21 cellular contexts compared by ENCODE assay signal in genomic region chr16:53689636-53690035, GRCh38.
"Had no signal": no experiment of that assay in that cellular context is flagged by ENCODE, and none has a peak within 500 bp of the region (broad histone marks: within the 10 kb centered on the region; RNA-seq: fewer than 3 reads in every experiment).

No MANE protein-coding gene starts in this region.

- DNase-seq: activated CD4-positive, CD25-positive, alpha-beta regulatory T cell treated with anti-CD3 and anti-CD28 coated beads, Interleukin-2, amount 50 U/mL, for 72 hours; activated CD8-positive, alpha-beta memory T cell treated with anti-CD3 and anti-CD28 coated beads for 24 hours; activated CD8-positive, alpha-beta memory T cell treated with anti-CD3 and anti-CD28 coated beads, Interleukin-2, amount 50 U/mL, for 4 hours; activated naive CD4-positive, alpha-beta T cell treated with Interleukin-2 at 50 U/mL for 16 hours; activated naive CD8-positive, alpha-beta T cell treated with anti-CD3 and anti-CD28 coated beads, Interleukin-2, amount 10 ng/mL, durations not matched to agents 7 days and 5 days; activated T-cell treated with anti-CD3 and anti-CD28 coated beads, Interleukin-2, amount 50 U/mL, for 24 hours; amygdala; erythroblast; gastrocnemius medialis; hypothalamus; left ventricle myocardium superior; midbrain; natural killer cell; spleen; stimulated activated CD4-positive, alpha-beta T cell treated with anti-CD3 and anti-CD28 coated beads, Interleukin-4, amount 100 ng/mL, for 1 hour; stimulated activated naive CD4-positive, alpha-beta T cell; upper lobe of left lung; WERI-Rb-1 had no signal

- H3K4me3 ChIP-seq: gastrocnemius medialis, spleen, thoracic aorta, upper lobe of left lung had no signal

- H3K27me3 ChIP-seq: gastrocnemius medialis, spleen, upper lobe of left lung had no signal

- H3K4me1 Mint-ChIP-seq: activated naive CD8-positive, alpha-beta T cell treated with anti-CD3 and anti-CD28 coated beads, Interleukin-2, amount 10 ng/mL, durations not matched to agents 7 days and 5 days; activated T-helper 17 cell treated with anti-CD3 and anti-CD28 coated beads, Interleukin-2, amount 50 U/mL, for 72 hours; natural killer cell had no signal

- H3K27ac ChIP-seq: gastrocnemius medialis, spleen, thoracic aorta, upper lobe of left lung, WERI-Rb-1 had no signal

- H3K9me3 ChIP-seq: gastrocnemius medialis, thoracic aorta, upper lobe of left lung had no signal

- ATAC-seq: activated T-helper 17 cell treated with anti-CD3 and anti-CD28 coated beads, Interleukin-2, amount 50 U/mL, for 72 hours; gastrocnemius medialis; left ventricle myocardium superior; natural killer cell had no signal

- H3K36me3 ChIP-seq: thoracic aorta had no signal

- H3K27me3 Mint-ChIP-seq: activated naive CD8-positive, alpha-beta T cell treated with anti-CD3 and anti-CD28 coated beads, Interleukin-2, amount 10 ng/mL, durations not matched to agents 7 days and 5 days; activated T-cell treated with anti-CD3 and anti-CD28 coated beads, Interleukin-2, amount 50 U/mL, for 24 hours; activated T-helper 17 cell treated with anti-CD3 and anti-CD28 coated beads, Interleukin-2, amount 50 U/mL, for 72 hours; progenitor cell of endocrine pancreas had no signal

- H3K9me3 Mint-ChIP-seq: activated naive CD8-positive, alpha-beta T cell treated with anti-CD3 and anti-CD28 coated beads, Interleukin-2, amount 10 ng/mL, durations not matched to agents 7 days and 5 days; activated T-helper 17 cell treated with anti-CD3 and anti-CD28 coated beads, Interleukin-2, amount 50 U/mL, for 72 hours; natural killer cell had no signal

- H3K4me1 ChIP-seq: gastrocnemius medialis, spleen, upper lobe of left lung had no signal

- H3K4me3 Mint-ChIP-seq: activated naive CD8-positive, alpha-beta T cell treated with anti-CD3 and anti-CD28 coated beads, Interleukin-2, amount 10 ng/mL, durations not matched to agents 7 days and 5 days; activated T-cell treated with anti-CD3 and anti-CD28 coated beads, Interleukin-2, amount 50 U/mL, for 24 hours; activated T-helper 17 cell treated with anti-CD3 and anti-CD28 coated beads, Interleukin-2, amount 50 U/mL, for 72 hours; natural killer cell had no signal

- H3K27ac Mint-ChIP-seq: activated naive CD8-positive, alpha-beta T cell treated with anti-CD3 and anti-CD28 coated beads, Interleukin-2, amount 10 ng/mL, durations not matched to agents 7 days and 5 days; activated T-cell treated with anti-CD3 and anti-CD28 coated beads, Interleukin-2, amount 50 U/mL, for 24 hours; activated T-helper 17 cell treated with anti-CD3 and anti-CD28 coated beads, Interleukin-2, amount 50 U/mL, for 72 hours; natural killer cell; progenitor cell of endocrine pancreas had no signal

- H3K36me3 Mint-ChIP-seq: natural killer cell had no signal
